8 cellular contexts compared by ENCODE assay signal in the genomic region with DNA sequence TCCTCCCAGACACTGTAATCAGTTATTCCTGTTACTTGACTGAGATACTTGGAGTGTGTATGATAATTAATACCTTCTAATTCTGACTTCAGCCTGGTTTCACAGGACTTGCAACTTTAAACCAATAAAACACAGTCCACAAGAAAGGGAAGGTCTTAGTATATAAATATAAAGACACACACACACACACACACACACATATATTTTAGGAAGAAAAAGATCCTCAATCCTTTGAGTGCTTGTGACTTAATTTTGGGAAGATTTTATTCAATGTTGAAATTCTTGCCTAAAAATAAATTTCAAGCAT. TPM values are rescaled to one million over a fixed set of nuclear protein-coding genes. Genes with fewer than 3 reads are reported as not detected.
DNase-seq lines count a peak whose midpoint lies in the region; ATAC-seq and TF ChIP-seq lines count a peak whose summit lies in the region.

No MANE protein-coding gene starts in this region.

- ATAC-seq in activated CD8-positive, alpha-beta T cell treated with anti-CD3 and anti-CD28 coated beads, Interleukin-2, amount 10 ng/mL, durations not matched to agents 7 days and 5 days: no peak
- no peak for ATAC-seq in thoracic aorta (ENCODE audit: insufficient number of reproducible peaks, low FRiP score, low read depth)

- H3K9me3 Mint-ChIP-seq in activated CD4-positive, alpha-beta T cell treated with anti-CD3 and anti-CD28 coated beads, Interleukin-2, amount 10 ng/mL, durations not matched to agents 7 days and 5 days: no peaks in the 10 kb centered on the region
- no peaks in the 10 kb centered on the region for H3K9me3 Mint-ChIP-seq in activated CD8-positive, alpha-beta T cell treated with anti-CD3 and anti-CD28 coated beads, Interleukin-2, amount 10 ng/mL, durations not matched to agents 7 days and 5 days (ENCODE audit: insufficient read depth)

- CTCF ChIA-PET in activated CD4-positive, alpha-beta T cell treated with anti-CD3 and anti-CD28 coated beads, Interleukin-2, amount 10 ng/mL, durations not matched to agents 7 days and 5 days (lab: Charles Lee): no interaction called here
- CTCF ChIA-PET in activated CD8-positive, alpha-beta T cell treated with anti-CD3 and anti-CD28 coated beads, Interleukin-2, amount 10 ng/mL, durations not matched to agents 7 days and 5 days (lab: Charles Lee): interaction anchor here (0.7 to 1.4 kb wide), 3 partner anchors 17 to 503 kb away, joined by 3 to 4 read pairs (median 3); no protein-coding TSS in a partner anchor

- H3K27ac ChIP-seq in layer of hippocampus (ENCODE audit: low read depth, low read length) (peak overlapping the region; percentile 90), thoracic aorta (peak overlapping the region; percentile 85 to 95)

- H3K27me3 Mint-ChIP-seq in activated CD4-positive, alpha-beta T cell treated with anti-CD3 and anti-CD28 coated beads, Interleukin-2, amount 10 ng/mL, durations not matched to agents 7 days and 5 days: no peaks in the 10 kb centered on the region
- no peaks in the 10 kb centered on the region for H3K27me3 Mint-ChIP-seq in activated CD8-positive, alpha-beta T cell treated with anti-CD3 and anti-CD28 coated beads, Interleukin-2, amount 10 ng/mL, durations not matched to agents 7 days and 5 days (ENCODE audit: low read depth)

- H3K27me3 ChIP-seq in layer of hippocampus (ENCODE audit: control insufficient read depth, insufficient read depth, low read length) (no peaks in the 10 kb centered on the region), thoracic aorta (replicated peaks; ENCODE audit: insufficient read depth) (no peaks in the 10 kb centered on the region)

- H3K4me1 Mint-ChIP-seq in activated CD4-positive, alpha-beta T cell treated with anti-CD3 and anti-CD28 coated beads, Interleukin-2, amount 10 ng/mL, durations not matched to agents 7 days and 5 days: peaks cover 49% of the 10 kb centered on the region
- peaks cover 39% of the 10 kb centered on the region for H3K4me1 Mint-ChIP-seq in activated CD8-positive, alpha-beta T cell treated with anti-CD3 and anti-CD28 coated beads, Interleukin-2, amount 10 ng/mL, durations not matched to agents 7 days and 5 days (ENCODE audit: low read depth)

- peak overlapping the region; percentile 85 for H3K4me3 ChIP-seq in thoracic aorta

- H3K9me3 ChIP-seq in thoracic aorta: no peaks in the 10 kb centered on the region

- H3K4me1 ChIP-seq in thoracic aorta (ENCODE audit: control insufficient read depth in 1 of 2, low read depth in 2 of 2): peaks cover 12 to 39% of the 10 kb centered on the region in 2 donors

- no peak for TF ChIP-seq CTCF in thoracic aorta (IDR thresholded peaks at IDR 0.05)

- no peaks in the 10 kb centered on the region for H3K36me3 ChIP-seq in thoracic aorta

- H3K36me3 Mint-ChIP-seq in activated CD4-positive, alpha-beta T cell treated with anti-CD3 and anti-CD28 coated beads, Interleukin-2, amount 10 ng/mL, durations not matched to agents 7 days and 5 days (ENCODE audit: low read depth): peaks cover 21% of the 10 kb centered on the region
- H3K36me3 Mint-ChIP-seq in activated CD8-positive, alpha-beta T cell treated with anti-CD3 and anti-CD28 coated beads, Interleukin-2, amount 10 ng/mL, durations not matched to agents 7 days and 5 days (ENCODE audit: low read depth): peaks cover 14% of the 10 kb centered on the region

- POLR2A ChIA-PET in activated CD4-positive, alpha-beta T cell treated with anti-CD3 and anti-CD28 coated beads, Interleukin-2, amount 10 ng/mL, durations not matched to agents 7 days and 5 days (lab: Charles Lee): no interaction called here
- POLR2A ChIA-PET in activated CD8-positive, alpha-beta T cell treated with anti-CD3 and anti-CD28 coated beads, Interleukin-2, amount 10 ng/mL, durations not matched to agents 7 days and 5 days (lab: Charles Lee): interaction anchor here (0.7 to 1.3 kb wide), 2 partner anchors 33 to 178 kb away, joined by 3 to 4 read pairs; partner anchors contain the start of gene UGP2

- H3K27ac Mint-ChIP-seq in activated CD4-positive, alpha-beta T cell treated with anti-CD3 and anti-CD28 coated beads, Interleukin-2, amount 10 ng/mL, durations not matched to agents 7 days and 5 days: peak overlapping the region; percentile 99
- H3K27ac Mint-ChIP-seq in activated CD8-positive, alpha-beta T cell treated with anti-CD3 and anti-CD28 coated beads, Interleukin-2, amount 10 ng/mL, durations not matched to agents 7 days and 5 days: peak overlapping the region; percentile 93

- DNase-seq in activated CD4-positive, alpha-beta T cell treated with anti-CD3 and anti-CD28 coated beads, Interleukin-2, amount 10 ng/mL, durations not matched to agents 7 days and 5 days: no peak
- no peak for DNase-seq in activated CD4-positive, alpha-beta T cell treated with anti-CD3 and anti-CD28 coated beads for 1 hour
- DNase-seq in activated CD8-positive, alpha-beta T cell treated with anti-CD3 and anti-CD28 coated beads, Interleukin-2, amount 10 ng/mL, durations not matched to agents 7 days and 5 days: no peak
- DNase-seq in thoracic aorta (ENCODE audit: low spot score): no peak
- no peak for DNase-seq in epidermal melanocyte (ENCODE audit: insufficient read length, low spot score)
- no peak for DNase-seq in activated CD8-positive, alpha-beta memory T cell treated with anti-CD3 and anti-CD28 coated beads, Interleukin-2, amount 50 U/mL, for 4 hours
- no peak for DNase-seq in stimulated activated CD4-positive, alpha-beta T cell treated with anti-CD3 and anti-CD28 coated beads, Interleukin-4, amount 100 ng/mL, for 1 hour

- peak overlapping the region; percentile 97 for H3K4me3 Mint-ChIP-seq in activated CD4-positive, alpha-beta T cell treated with anti-CD3 and anti-CD28 coated beads, Interleukin-2, amount 10 ng/mL, durations not matched to agents 7 days and 5 days
- H3K4me3 Mint-ChIP-seq in activated CD8-positive, alpha-beta T cell treated with anti-CD3 and anti-CD28 coated beads, Interleukin-2, amount 10 ng/mL, durations not matched to agents 7 days and 5 days: peak overlapping the region; percentile 77

RNA-seq across cellular contexts. Expression of gene VPS54, which starts 0.7 kb away (rescaled TPM):
- 10 to 100 TPM; 16.8 to 17.4 TPM for total RNA-seq in activated CD4-positive, alpha-beta T cell treated with anti-CD3 and anti-CD28 coated beads, Interleukin-2, amount 10 ng/mL, durations not matched to agents 7 days and 5 days
- total RNA-seq in activated CD8-positive, alpha-beta T cell treated with anti-CD3 and anti-CD28 coated beads, Interleukin-2, amount 10 ng/mL, durations not matched to agents 7 days and 5 days: 10 to 100 TPM; 13.4 to 14.3 TPM
- total RNA-seq in thoracic aorta: 10 to 100 TPM; 20.0 to 22.1 TPM
